In the genomic region with DNA sequence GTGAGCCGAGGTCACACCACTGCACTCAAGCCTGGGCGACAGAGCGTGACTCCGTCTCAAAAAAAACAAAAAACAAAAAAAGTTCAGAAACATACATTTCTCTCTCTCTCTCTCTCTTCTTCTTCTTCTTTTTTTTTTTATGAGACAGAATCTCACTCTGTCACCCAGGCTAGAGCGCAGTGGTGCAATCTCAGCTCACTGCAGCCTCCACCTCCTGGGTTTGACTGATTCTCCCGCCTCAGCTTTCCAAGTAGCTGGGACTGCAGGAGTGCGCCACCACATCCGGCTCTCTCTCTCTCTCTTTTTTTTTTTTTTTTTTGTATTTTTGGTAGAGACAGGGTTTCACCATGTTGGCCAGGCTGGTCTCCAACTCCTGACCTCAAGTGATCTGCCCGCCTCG, we compare ENCODE assay signal across 2 cellular contexts. TPM values are rescaled to one million over a fixed set of nuclear protein-coding genes. Genes with fewer than 3 reads are reported as not detected.
"Had no signal": no experiment of that assay in that cellular context is flagged by ENCODE, and none has a peak within 500 bp of the region (broad histone marks: within the 10 kb centered on the region; RNA-seq: fewer than 3 reads in every experiment).

No MANE protein-coding gene starts in this region.

RNA-seq across cellular contexts. Expression of a gene that starts 16.8 kb away (rescaled TPM):
- total RNA-seq: H4, HFFc6 had no signal
